In the genomic region with DNA sequence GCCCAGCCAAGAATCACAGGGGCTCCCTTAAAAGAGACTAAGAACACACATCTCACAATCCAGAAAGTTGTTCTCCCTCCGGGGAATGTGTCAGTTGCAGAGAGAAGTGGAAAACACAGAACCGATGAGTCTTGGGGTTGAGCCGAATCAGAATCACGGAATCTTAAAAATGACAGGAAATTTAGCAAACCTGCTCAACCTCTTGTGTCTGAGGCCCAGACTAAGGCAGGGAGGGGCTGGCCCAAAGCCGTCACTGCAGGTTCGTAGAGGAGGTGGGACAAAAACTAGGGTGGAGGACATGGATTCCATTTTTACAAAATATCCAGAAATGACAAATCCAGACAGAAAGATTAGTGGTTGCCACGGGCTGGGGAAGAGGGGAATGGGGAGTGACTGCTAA, we compare ENCODE assay signal across 25 cellular contexts.
A peak's percentile ranks its signal among the peaks of the same experiment; 100 is the strongest.
DNase-seq lines count a peak whose midpoint lies in the region; ATAC-seq and TF ChIP-seq lines count a peak whose summit lies in the region.
"Had no signal": no experiment of that assay in that cellular context is flagged by ENCODE, and none has a peak within 500 bp of the region (broad histone marks: within the 10 kb centered on the region; RNA-seq: fewer than 3 reads in every experiment).

No MANE protein-coding gene starts in this region.

- intact Hi-C loops in left ventricle myocardium inferior (cut with micrococcal nuclease) = no loop called here
- intact Hi-C loops in Right ventricle myocardium inferior (cut with DNase I) = no loop called here

- no CpG with 5 or more reads among the region's 7 CpGs for WGBS in trophoblast cell (ENCODE audit: extremely low coverage, insufficient coverage, insufficient read length)

- ATAC-seq in Right ventricle myocardium inferior (no peak), WTC11 (no peak), GM18867 (IDR thresholded peaks at IDR 0.05; ENCODE audit: unreplicated experiment) (no peak), GM21529 (IDR thresholded peaks at IDR 0.05; ENCODE audit: unreplicated experiment) (no peak)
- ATAC-seq: GM12878 had no signal

- no peaks in the 10 kb centered on the region for H3K27me3 ChIP-seq in left ventricle myocardium inferior (ENCODE audit: low read depth)
- no peaks in the 10 kb centered on the region for H3K27me3 ChIP-seq in trophoblast cell (ENCODE audit: insufficient read depth, low read length)
- H3K27me3 ChIP-seq: BE2C, BLaER1 had no signal

- no peak overlapping the region for H3K23ac ChIP-seq in trophoblast cell (ENCODE audit: low read length)

- no peaks in the 10 kb centered on the region for H3K79me2 ChIP-seq in trophoblast cell (ENCODE audit: control insufficient read depth, insufficient read depth, low read length, poor library complexity)

- no peak overlapping the region for H2BK12ac ChIP-seq in trophoblast cell (ENCODE audit: low read length)

- no peaks in the 10 kb centered on the region for H3K36me3 ChIP-seq in left ventricle myocardium inferior
- no peaks in the 10 kb centered on the region for H3K36me3 ChIP-seq in trophoblast cell (ENCODE audit: control insufficient read depth in 1 of 2, insufficient read depth in 2 of 2, low read length in 2 of 2)
- H3K36me3 ChIP-seq: BE2C, BLaER1 had no signal

- H3K4me2 ChIP-seq in trophoblast cell (ENCODE audit: low read length) = no peak overlapping the region
- H3K4me2 ChIP-seq: BLaER1 had no signal

- no peak overlapping the region for H3K4me3 ChIP-seq in left ventricle myocardium inferior
- no peak overlapping the region for H3K4me3 ChIP-seq in trophoblast cell (ENCODE audit: low read depth, low read length)
- H3K4me3 ChIP-seq: BLaER1, GM12878 had no signal

- POLR2A ChIA-PET in WTC11 (lab: Charles Lee) = interaction anchor here (0.7 kb wide), 1 partner anchor 17 kb away, joined by 5 read pairs; no protein-coding TSS in a partner anchor

- H3K18ac ChIP-seq in trophoblast cell (ENCODE audit: low read length) = no peak overlapping the region

- H3K27me3 Mint-ChIP-seq in WTC11 (ENCODE audit: low read depth) = no peaks in the 10 kb centered on the region
- H3K27me3 Mint-ChIP-seq in chondrocyte (ENCODE audit: low read depth) = no peaks in the 10 kb centered on the region

- H3K36me3 Mint-ChIP-seq in WTC11 (peaks cover 16% of the 10 kb centered on the region), chondrocyte (ENCODE audit: low read depth) (peaks cover 9% of the 10 kb centered on the region)
- H3K36me3 Mint-ChIP-seq: CD14-positive monocyte; CD4-positive, alpha-beta memory T cell; CD4-positive, CD25-positive, alpha-beta regulatory T cell; CD8-positive, alpha-beta memory T cell had no signal

- H2BK5ac ChIP-seq in trophoblast cell (ENCODE audit: low read depth, low read length, poor library complexity) = no peak overlapping the region

- H3K14ac ChIP-seq in trophoblast cell (ENCODE audit: low read length) = no peak overlapping the region

- H2AFZ ChIP-seq in trophoblast cell (ENCODE audit: insufficient read depth, low read length, poor library complexity) = no peak overlapping the region

- no peak overlapping the region for H2AK5ac ChIP-seq in trophoblast cell (ENCODE audit: low read length)

- H3K27ac ChIP-seq in left ventricle myocardium inferior (replicated peaks) (peak overlapping the region; percentile 77), trophoblast cell (ENCODE audit: low read depth, low read length) (no peak overlapping the region)
- H3K27ac ChIP-seq: BLaER1 had no signal

- no peak overlapping the region for H3K4ac ChIP-seq in trophoblast cell (ENCODE audit: low read depth, low read length)

- H3K4me3 Mint-ChIP-seq in WTC11 (no peak overlapping the region), chondrocyte (ENCODE audit: unreplicated experiment) (no peak overlapping the region)
- H3K4me3 Mint-ChIP-seq: CD14-positive monocyte; CD4-positive, alpha-beta memory T cell; CD4-positive, CD25-positive, alpha-beta regulatory T cell; CD8-positive, alpha-beta memory T cell had no signal

- DNase-seq in left ventricle myocardium inferior = no peak
- DNase-seq in Right ventricle myocardium inferior (ENCODE audit: missing footprints) = no peak
- no peak for DNase-seq in WTC11 (ENCODE audit: low spot score)
- peak; percentile 68 to 92 for DNase-seq in trophoblast cell
- no peak for DNase-seq in chondrocyte (ENCODE audit: low spot score)
- DNase-seq: 8988T; ACHN; BE2C; C1 segment of cervical spinal cord; CD4-positive, alpha-beta memory T cell; CD4-positive, CD25-positive, alpha-beta regulatory T cell; CD8-positive, alpha-beta memory T cell; COR-L47; DMS 273 treated with DMSO at 0.1 percent for 48 hours; DMS153; DMS53; DMS79; DND-41; EL; GDM1 had no signal

- CTCF ChIA-PET in WTC11 (lab: Charles Lee) = interaction anchor here (1.1 to 1.5 kb wide), 2 partner anchors 12 to 77 kb away, joined by 3 read pairs; no protein-coding TSS in a partner anchor

- no peak overlapping the region for H4K91ac ChIP-seq in trophoblast cell (ENCODE audit: low read depth, low read length)

- no peak overlapping the region for H4K8ac ChIP-seq in trophoblast cell (ENCODE audit: low read depth, low read length)

- H3K9ac ChIP-seq in trophoblast cell (ENCODE audit: low read length) = no peak overlapping the region
- H3K9ac ChIP-seq: BLaER1 had no signal

- H3K4me1 ChIP-seq in left ventricle myocardium inferior (peaks cover 80% of the 10 kb centered on the region), trophoblast cell (ENCODE audit: control insufficient read depth in 1 of 2, insufficient read depth in 2 of 2, low read length in 2 of 2) (peaks cover 0 to 8% of the 10 kb centered on the region in 2 experiments)
- H3K4me1 ChIP-seq: BE2C had no signal

- H3K9me3 ChIP-seq in left ventricle myocardium inferior (replicated peaks) (no peaks in the 10 kb centered on the region), trophoblast cell (ENCODE audit: insufficient read depth, low read depth, low read length) (peaks cover 4% of the 10 kb centered on the region)
- H3K9me3 ChIP-seq: BLaER1 had no signal

- H3K79me1 ChIP-seq in trophoblast cell (ENCODE audit: low read length) = no peaks in the 10 kb centered on the region

- no peak overlapping the region for H2BK120ac ChIP-seq in trophoblast cell (ENCODE audit: insufficient read depth, low read length, poor library complexity)

- H3K27ac Mint-ChIP-seq in WTC11 (peak overlapping the region; percentile 4; the same call in 1 of the 2 replicates), chondrocyte (ENCODE audit: unreplicated experiment) (no peak overlapping the region)
- H3K27ac Mint-ChIP-seq: CD14-positive monocyte; CD4-positive, CD25-positive, alpha-beta regulatory T cell; CD8-positive, alpha-beta memory T cell had no signal

- TF ChIP-seq CTCF in left ventricle myocardium inferior (IDR thresholded peaks at IDR 0.05; ENCODE audit: borderline replicate concordance) = no peak
- no peak for TF ChIP-seq CTCF in WTC11 (IDR thresholded peaks at IDR 0.05)
- TF ChIP-seq CTCF in chondrocyte (IDR thresholded peaks at IDR 0.05) = no peak

- H3K4me1 Mint-ChIP-seq in WTC11 (peaks cover 33% of the 10 kb centered on the region), chondrocyte (ENCODE audit: low read depth) (peaks cover 16% of the 10 kb centered on the region)
- H3K4me1 Mint-ChIP-seq: CD14-positive monocyte; CD4-positive, alpha-beta memory T cell; CD4-positive, CD25-positive, alpha-beta regulatory T cell; CD8-positive, alpha-beta memory T cell had no signal

- H4K12ac ChIP-seq in trophoblast cell (ENCODE audit: low read depth, low read length) = no peak overlapping the region

- H3K9me3 Mint-ChIP-seq in WTC11 (peaks cover 12% of the 10 kb centered on the region), chondrocyte (ENCODE audit: low read depth) (no peaks in the 10 kb centered on the region)
- H3K9me3 Mint-ChIP-seq: CD4-positive, alpha-beta memory T cell; CD8-positive, alpha-beta memory T cell had no signal

TF ChIP-seq in WTC11, 78 proteins besides CTCF, POLR2A, EP300 and RAD21 (continues in another document):
- TF ChIP-seq ZNF263 (CRISPR knock-in tag; IDR thresholded peaks at IDR 0.05; ENCODE audit: low read depth) = no peak
- TF ChIP-seq CREB1 (CRISPR knock-in tag; IDR thresholded peaks at IDR 0.05) = no peak
- no peak for TF ChIP-seq ZNF416 (CRISPR knock-in tag; IDR thresholded peaks at IDR 0.05)
- no peak for TF ChIP-seq FOXK1 (CRISPR knock-in tag; IDR thresholded peaks at IDR 0.05)
- TF ChIP-seq, protein P1, sequence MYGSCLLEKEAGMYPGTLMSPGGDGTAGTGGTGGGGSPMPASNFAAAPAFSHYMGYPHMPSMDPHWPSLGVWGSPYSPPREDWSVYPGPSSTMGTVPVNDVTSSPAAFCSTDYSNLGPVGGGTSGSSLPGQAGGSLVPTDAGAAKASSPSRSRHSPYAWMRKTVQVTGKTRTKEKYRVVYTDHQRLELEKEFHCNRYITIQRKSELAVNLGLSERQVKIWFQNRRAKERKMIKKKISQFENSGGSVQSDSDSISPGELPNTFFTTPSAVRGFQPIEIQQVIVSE (CRISPR knock-in tag; IDR thresholded peaks at IDR 0.05; ENCODE audit: borderline replicate concordance) = no peak
- TF ChIP-seq, protein P2, sequence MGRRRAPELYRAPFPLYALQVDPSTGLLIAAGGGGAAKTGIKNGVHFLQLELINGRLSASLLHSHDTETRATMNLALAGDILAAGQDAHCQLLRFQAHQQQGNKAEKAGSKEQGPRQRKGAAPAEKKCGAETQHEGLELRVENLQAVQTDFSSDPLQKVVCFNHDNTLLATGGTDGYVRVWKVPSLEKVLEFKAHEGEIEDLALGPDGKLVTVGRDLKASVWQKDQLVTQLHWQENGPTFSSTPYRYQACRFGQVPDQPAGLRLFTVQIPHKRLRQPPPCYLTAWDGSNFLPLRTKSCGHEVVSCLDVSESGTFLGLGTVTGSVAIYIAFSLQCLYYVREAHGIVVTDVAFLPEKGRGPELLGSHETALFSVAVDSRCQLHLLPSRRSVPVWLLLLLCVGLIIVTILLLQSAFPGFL (CRISPR knock-in tag; IDR thresholded peaks at IDR 0.05; ENCODE audit: borderline replicate concordance) = no peak
- TF ChIP-seq, protein P3, sequence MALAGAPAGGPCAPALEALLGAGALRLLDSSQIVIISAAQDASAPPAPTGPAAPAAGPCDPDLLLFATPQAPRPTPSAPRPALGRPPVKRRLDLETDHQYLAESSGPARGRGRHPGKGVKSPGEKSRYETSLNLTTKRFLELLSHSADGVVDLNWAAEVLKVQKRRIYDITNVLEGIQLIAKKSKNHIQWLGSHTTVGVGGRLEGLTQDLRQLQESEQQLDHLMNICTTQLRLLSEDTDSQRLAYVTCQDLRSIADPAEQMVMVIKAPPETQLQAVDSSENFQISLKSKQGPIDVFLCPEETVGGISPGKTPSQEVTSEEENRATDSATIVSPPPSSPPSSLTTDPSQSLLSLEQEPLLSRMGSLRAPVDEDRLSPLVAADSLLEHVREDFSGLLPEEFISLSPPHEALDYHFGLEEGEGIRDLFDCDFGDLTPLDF (CRISPR knock-in tag; IDR thresholded peaks at IDR 0.05) = no peak
- TF ChIP-seq SMAD3 (CRISPR knock-in tag; IDR thresholded peaks at IDR 0.05; ENCODE audit: borderline replicate concordance) = no peak
- TF ChIP-seq ZNF423 (CRISPR knock-in tag; IDR thresholded peaks at IDR 0.05) = no peak
- no peak for TF ChIP-seq TEAD1 (CRISPR knock-in tag; IDR thresholded peaks at IDR 0.05)
- TF ChIP-seq CREM (CRISPR knock-in tag; IDR thresholded peaks at IDR 0.05) = no peak
- TF ChIP-seq GABPB1 (CRISPR knock-in tag; IDR thresholded peaks at IDR 0.05) = no peak

Comparison
In these comparisons a context has a peak if more than half of its experiments do, and no peak if none do; other contexts are left out.
1. DNase-seq: peak in trophoblast cell (2 of 2); none in left ventricle myocardium inferior (single experiment), Right ventricle myocardium inferior (single experiment), WTC11 (single experiment) and chondrocyte (single experiment).